ENCODE assay signal across 24 cellular contexts in the genomic region with DNA sequence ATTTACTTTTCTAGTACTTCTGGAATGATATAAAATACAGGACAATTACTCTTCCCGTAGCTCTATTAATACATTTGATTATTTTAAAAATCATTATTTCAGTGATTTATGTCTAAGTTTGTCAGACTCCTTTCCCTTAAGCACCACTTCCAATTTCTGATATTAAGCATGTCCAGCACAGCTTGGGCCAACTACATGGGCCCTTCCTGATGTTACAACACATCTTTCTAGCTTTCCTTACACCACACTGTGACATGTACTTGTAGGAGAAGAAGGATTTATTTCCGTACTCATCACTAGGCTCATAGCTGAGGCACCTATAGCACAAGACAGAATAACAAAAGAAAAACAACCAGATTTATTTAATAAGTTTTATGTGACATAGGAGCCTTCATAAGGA.
"Had no signal": no experiment of that assay in that cellular context is flagged by ENCODE, and none has a peak within 500 bp of the region (broad histone marks: within the 10 kb centered on the region; RNA-seq: fewer than 3 reads in every experiment).

No MANE protein-coding gene starts in this region.

- H3K27me3 ChIP-seq: neutrophil, pancreas, right lobe of liver, spleen, suprapubic skin, testis, tibial artery, upper lobe of left lung had no signal

- H3K4me3 ChIP-seq: pancreas, prostate gland, right lobe of liver, skin epidermis, smooth muscle cell, spleen, suprapubic skin, testis, tibial artery, upper lobe of left lung had no signal

- H3K4me3 Mint-ChIP-seq: naive thymus-derived CD4-positive, alpha-beta T cell; natural killer cell treated with Interleukin-12 subunit alpha and Interleukin-12 subunit beta and Interleukin-15 and Interleukin-18, amount 100 ng/mL, for 72 hours; nephron progenitor cell; neural crest cell; stimulated activated memory B cell treated with anti-CD40 and anti-IgM and Interleukin-4, amounts not matched to agents 10 μg/mL and 1 μg/mL and 100 μg/mL, for 72 hours; stimulated activated naive CD8-positive, alpha-beta T cell treated with anti-CD3 and anti-CD28 coated beads, Interleukin-15, amount 100 ng/mL, for 72 hours had no signal

- H3K36me3 ChIP-seq: neutrophil, pancreas, prostate gland, right lobe of liver, spleen, suprapubic skin, tibial artery, upper lobe of left lung had no signal

- H3K27ac ChIP-seq: neutrophil, pancreas, prostate gland, right lobe of liver, skin epidermis, spleen, suprapubic skin, testis, tibial artery, upper lobe of left lung had no signal

- H3K27ac Mint-ChIP-seq: naive thymus-derived CD4-positive, alpha-beta T cell; natural killer cell treated with Interleukin-12 subunit alpha and Interleukin-12 subunit beta and Interleukin-15 and Interleukin-18, amount 100 ng/mL, for 72 hours; nephron progenitor cell; stimulated activated memory B cell treated with anti-CD40 and anti-IgM and Interleukin-4, amounts not matched to agents 10 μg/mL and 1 μg/mL and 100 μg/mL, for 72 hours; stimulated activated naive CD8-positive, alpha-beta T cell treated with anti-CD3 and anti-CD28 coated beads, Interleukin-15, amount 100 ng/mL, for 72 hours had no signal

- ATAC-seq: naive thymus-derived CD4-positive, alpha-beta T cell; natural killer cell treated with Interleukin-12 subunit alpha and Interleukin-12 subunit beta and Interleukin-15 and Interleukin-18, amount 100 ng/mL, for 72 hours; stimulated activated memory B cell treated with anti-CD40 and anti-IgM and Interleukin-4, amounts not matched to agents 10 μg/mL and 1 μg/mL and 100 μg/mL, for 72 hours; stimulated activated naive CD8-positive, alpha-beta T cell treated with anti-CD3 and anti-CD28 coated beads, Interleukin-15, amount 100 ng/mL, for 72 hours; stimulated activated naive CD8-positive, alpha-beta T cell treated with anti-CD3 and anti-CD28 coated beads, Interleukin-15, Interleukin-2, amounts not matched to agents 100 U/mL and 50 U/mL, for 24 hours had no signal

- H3K4me1 ChIP-seq: pancreas, prostate gland, right lobe of liver, spleen, suprapubic skin, testis, tibial artery had no signal

- H3K36me3 Mint-ChIP-seq: naive thymus-derived CD4-positive, alpha-beta T cell; natural killer cell treated with Interleukin-12 subunit alpha and Interleukin-12 subunit beta and Interleukin-15 and Interleukin-18, amount 100 ng/mL, for 72 hours; stimulated activated memory B cell treated with anti-CD40 and anti-IgM and Interleukin-4, amounts not matched to agents 10 μg/mL and 1 μg/mL and 100 μg/mL, for 72 hours had no signal

- H3K4me1 Mint-ChIP-seq: naive thymus-derived CD4-positive, alpha-beta T cell; stimulated activated memory B cell treated with anti-CD40 and anti-IgM and Interleukin-4, amounts not matched to agents 10 μg/mL and 1 μg/mL and 100 μg/mL, for 72 hours; stimulated activated naive CD8-positive, alpha-beta T cell treated with anti-CD3 and anti-CD28 coated beads, Interleukin-15, amount 100 ng/mL, for 72 hours had no signal

- H3K9me3 ChIP-seq: neutrophil, pancreas, prostate gland, right lobe of liver, spleen, suprapubic skin, testis, tibial artery, upper lobe of left lung had no signal

- DNase-seq: naive thymus-derived CD4-positive, alpha-beta T cell; nephron progenitor cell; spleen; stimulated activated CD4-positive, alpha-beta T cell treated with anti-CD3 and anti-CD28 coated beads, Interleukin-12 subunit alpha, Interleukin-12 subunit beta, amount 100 ng/mL, for 4 hours; stimulated activated CD4-positive, alpha-beta T cell treated with anti-CD3 and anti-CD28 coated beads, Interleukin-1b, Interleukin-23, amount 100 ng/mL, for 48 hours; stimulated activated CD4-positive, alpha-beta T cell treated with anti-CD3 and anti-CD28 coated beads, Interleukin-4, amount 100 ng/mL, for 1 hour; stimulated activated CD4-positive, alpha-beta T cell treated with anti-CD3 and anti-CD28 coated beads, Interleukin-4, amount 100 ng/mL, for 4 hours; stimulated activated CD8-positive, alpha-beta memory T cell treated with anti-CD3 and anti-CD28 coated beads, Interleukin-4, amount 100 ng/mL, for 48 hours; stimulated activated naive CD4-positive, alpha-beta T cell; stimulated activated naive CD8-positive, alpha-beta T cell treated with anti-CD3 and anti-CD28 coated beads, Interleukin-15, amount 100 ng/mL, for 72 hours; stimulated activated naive CD8-positive, alpha-beta T cell treated with anti-CD3 and anti-CD28 coated beads, Interleukin-15, Interleukin-2, amounts not matched to agents 100 U/mL and 50 U/mL, for 24 hours; tibial artery had no signal

- H3K9me3 Mint-ChIP-seq: natural killer cell treated with Interleukin-12 subunit alpha and Interleukin-12 subunit beta and Interleukin-15 and Interleukin-18, amount 100 ng/mL, for 72 hours; nephron progenitor cell; neural crest cell; stimulated activated memory B cell treated with anti-CD40 and anti-IgM and Interleukin-4, amounts not matched to agents 10 μg/mL and 1 μg/mL and 100 μg/mL, for 72 hours; stimulated activated naive CD8-positive, alpha-beta T cell treated with anti-CD3 and anti-CD28 coated beads, Interleukin-15, amount 100 ng/mL, for 72 hours had no signal
